33 cellular contexts compared by ENCODE assay signal in genomic region chr6:34463299-34463698, GRCh38. TPM values are rescaled to one million over a fixed set of nuclear protein-coding genes. Genes with fewer than 3 reads are reported as not detected.
"Had no signal": no experiment of that assay in that cellular context is flagged by ENCODE, and none has a peak within 500 bp of the region (broad histone marks: within the 10 kb centered on the region; RNA-seq: fewer than 3 reads in every experiment).

No MANE protein-coding gene starts in this region.

- H3K27me3 ChIP-seq: adrenal gland, body of pancreas had no signal

- H3K4me3 Mint-ChIP-seq: activated CD4-positive, alpha-beta memory T cell treated with anti-CD3 and anti-CD28 coated beads for 36 hours; activated CD4-positive, alpha-beta T cell treated with anti-CD3 and anti-CD28 coated beads for 36 hours; activated CD4-positive, alpha-beta T cell treated with anti-CD3 and anti-CD28 coated beads, Interleukin-2, amount 10 ng/mL, durations not matched to agents 24 days and 14 days; activated CD8-positive, alpha-beta memory T cell treated with anti-CD3 and anti-CD28 coated beads, Interleukin-2, amount 10 ng/mL, durations not matched to agents 7 days and 5 days; activated CD8-positive, alpha-beta T cell treated with anti-CD3 and anti-CD28 coated beads, Interleukin-2, amount 10 ng/mL, durations not matched to agents 7 days and 5 days; activated naive CD4-positive, alpha-beta T cell treated with anti-CD3 and anti-CD28 coated beads for 36 hours; activated naive CD4-positive, alpha-beta T cell treated with anti-CD3 and anti-CD28 coated beads, Interleukin-2, amount 50 U/mL, for 24 hours; activated naive CD8-positive, alpha-beta T cell treated with anti-CD3 and anti-CD28 coated beads for 36 hours; activated naive CD8-positive, alpha-beta T cell treated with anti-CD3 and anti-CD28 coated beads, Interleukin-2, amount 50 U/mL, for 24 hours; activated T-helper 1 cell treated with anti-CD3 and anti-CD28 coated beads, Interleukin-12 subunit alpha, Interleukin-12 subunit beta, Interleukin-2, Interleukin-4 antibody, amounts not matched to agents 30 ng/mL and 10 ng/mL and 1 ng/mL, durations not matched to agents 14 hours and 24 hours and 36 hours; effector memory CD8-positive, alpha-beta T cell had no signal

- FAIRE-seq: colon had no signal

- H3K4me3 ChIP-seq: adrenal gland, body of pancreas, esophagus muscularis mucosa, gastrocnemius medialis, heart left ventricle had no signal

- H3K36me3 Mint-ChIP-seq: activated CD4-positive, alpha-beta memory T cell treated with anti-CD3 and anti-CD28 coated beads for 36 hours; activated CD8-positive, alpha-beta memory T cell treated with anti-CD3 and anti-CD28 coated beads, Interleukin-2, amount 10 ng/mL, durations not matched to agents 7 days and 5 days; activated naive CD4-positive, alpha-beta T cell treated with anti-CD3 and anti-CD28 coated beads, Interleukin-2, amount 50 U/mL, for 24 hours; activated naive CD8-positive, alpha-beta T cell treated with anti-CD3 and anti-CD28 coated beads for 36 hours had no signal

- H3K27ac ChIP-seq: body of pancreas, esophagus muscularis mucosa, foreskin keratinocyte, gastrocnemius medialis had no signal

- DNase-seq: activated CD4-positive, alpha-beta memory T cell treated with anti-CD3 and anti-CD28 coated beads for 36 hours; activated CD4-positive, alpha-beta T cell treated with anti-CD3 and anti-CD28 coated beads for 36 hours; activated CD4-positive, alpha-beta T cell treated with anti-CD3 and anti-CD28 coated beads, Interleukin-2, amount 10 ng/mL, durations not matched to agents 24 days and 14 days; activated CD4-positive, CD25-positive, alpha-beta regulatory T cell; activated CD4-positive, CD25-positive, alpha-beta regulatory T cell treated with anti-CD3 and anti-CD28 coated beads, Interleukin-2, amount 50 U/mL, for 72 hours; activated CD8-positive, alpha-beta memory T cell treated with anti-CD3 and anti-CD28 coated beads, Interleukin-2, amount 10 ng/mL, durations not matched to agents 7 days and 5 days; activated CD8-positive, alpha-beta memory T cell treated with anti-CD3 and anti-CD28 coated beads, Interleukin-2, amount 50 U/mL, for 4 hours; activated CD8-positive, alpha-beta T cell treated with anti-CD3 and anti-CD28 coated beads, Interleukin-2, amount 10 ng/mL, durations not matched to agents 7 days and 5 days; activated effector memory CD4-positive, alpha-beta T cell treated with anti-CD3 and anti-CD28 coated beads, Interleukin-2, amount 50 U/mL, for 16 hours; activated naive CD4-positive, alpha-beta T cell treated with anti-CD3 and anti-CD28 coated beads for 36 hours; activated naive CD8-positive, alpha-beta T cell treated with anti-CD3 and anti-CD28 coated beads for 36 hours; activated naive CD8-positive, alpha-beta T cell treated with anti-CD3 and anti-CD28 coated beads, Interleukin-2, amount 50 U/mL, for 24 hours; activated T-cell treated with anti-CD3 and anti-CD28 coated beads, Interleukin-2, amount 50 U/mL, for 1 hour; activated T-cell treated with anti-CD3 and anti-CD28 coated beads, Interleukin-2, amount 50 U/mL, for 48 hours; adrenal gland; amygdala; aorta; body of pancreas; caudate nucleus; cortex of kidney; dermis blood vessel endothelial cell; effector CD4-positive, alpha-beta T cell; effector memory CD8-positive, alpha-beta T cell; foreskin keratinocyte; gastrocnemius medialis; glutamatergic neuron; heart left ventricle; T-helper 2 cell had no signal

- H3K27ac Mint-ChIP-seq: activated CD4-positive, alpha-beta memory T cell treated with anti-CD3 and anti-CD28 coated beads for 36 hours; activated CD4-positive, alpha-beta T cell treated with anti-CD3 and anti-CD28 coated beads for 36 hours; activated CD4-positive, alpha-beta T cell treated with anti-CD3 and anti-CD28 coated beads, Interleukin-2, amount 10 ng/mL, durations not matched to agents 24 days and 14 days; activated CD8-positive, alpha-beta memory T cell treated with anti-CD3 and anti-CD28 coated beads, Interleukin-2, amount 10 ng/mL, durations not matched to agents 7 days and 5 days; activated CD8-positive, alpha-beta T cell treated with anti-CD3 and anti-CD28 coated beads, Interleukin-2, amount 10 ng/mL, durations not matched to agents 7 days and 5 days; activated naive CD4-positive, alpha-beta T cell treated with anti-CD3 and anti-CD28 coated beads for 36 hours; activated naive CD4-positive, alpha-beta T cell treated with anti-CD3 and anti-CD28 coated beads, Interleukin-2, amount 50 U/mL, for 24 hours; activated naive CD8-positive, alpha-beta T cell treated with anti-CD3 and anti-CD28 coated beads for 36 hours; activated naive CD8-positive, alpha-beta T cell treated with anti-CD3 and anti-CD28 coated beads, Interleukin-2, amount 50 U/mL, for 24 hours; activated T-helper 1 cell treated with anti-CD3 and anti-CD28 coated beads, Interleukin-12 subunit alpha, Interleukin-12 subunit beta, Interleukin-2, Interleukin-4 antibody, amounts not matched to agents 30 ng/mL and 10 ng/mL and 1 ng/mL, durations not matched to agents 14 hours and 24 hours and 36 hours; activated T-helper 2 cell treated with anti-CD3 and anti-CD28 coated beads, Interferon-gamma antibody, Interleukin-2, Interleukin-4, amounts not matched to agents 10 μg/mL and 5 μg/mL and 100 μg/mL, durations not matched to agents 14 hours and 24 hours and 36 hours; effector memory CD8-positive, alpha-beta T cell had no signal

- ATAC-seq: activated CD4-positive, alpha-beta T cell treated with anti-CD3 and anti-CD28 coated beads for 36 hours; activated CD8-positive, alpha-beta memory T cell treated with anti-CD3 and anti-CD28 coated beads, Interleukin-2, amount 10 ng/mL, durations not matched to agents 7 days and 5 days; activated CD8-positive, alpha-beta T cell treated with anti-CD3 and anti-CD28 coated beads, Interleukin-2, amount 10 ng/mL, durations not matched to agents 7 days and 5 days; activated naive CD8-positive, alpha-beta T cell treated with anti-CD3 and anti-CD28 coated beads, Interleukin-2, amount 50 U/mL, for 24 hours; body of pancreas; effector memory CD8-positive, alpha-beta T cell; foreskin keratinocyte; gastrocnemius medialis had no signal

- H3K9me3 ChIP-seq: adrenal gland, body of pancreas, esophagus muscularis mucosa, gastrocnemius medialis, heart left ventricle had no signal

- H3K9me3 Mint-ChIP-seq: activated CD4-positive, alpha-beta memory T cell treated with anti-CD3 and anti-CD28 coated beads for 36 hours; activated CD4-positive, alpha-beta T cell treated with anti-CD3 and anti-CD28 coated beads, Interleukin-2, amount 10 ng/mL, durations not matched to agents 24 days and 14 days; activated naive CD4-positive, alpha-beta T cell treated with anti-CD3 and anti-CD28 coated beads for 36 hours; activated naive CD4-positive, alpha-beta T cell treated with anti-CD3 and anti-CD28 coated beads, Interleukin-2, amount 50 U/mL, for 24 hours; activated naive CD8-positive, alpha-beta T cell treated with anti-CD3 and anti-CD28 coated beads for 36 hours; activated naive CD8-positive, alpha-beta T cell treated with anti-CD3 and anti-CD28 coated beads, Interleukin-2, amount 50 U/mL, for 24 hours; activated T-helper 1 cell treated with anti-CD3 and anti-CD28 coated beads, Interleukin-12 subunit alpha, Interleukin-12 subunit beta, Interleukin-2, Interleukin-4 antibody, amounts not matched to agents 30 ng/mL and 10 ng/mL and 1 ng/mL, durations not matched to agents 14 hours and 24 hours and 36 hours; activated T-helper 2 cell treated with anti-CD3 and anti-CD28 coated beads, Interferon-gamma antibody, Interleukin-2, Interleukin-4, amounts not matched to agents 10 μg/mL and 5 μg/mL and 100 μg/mL, durations not matched to agents 14 hours and 24 hours and 36 hours; effector memory CD8-positive, alpha-beta T cell had no signal

- H3K36me3 ChIP-seq: adrenal gland, esophagus muscularis mucosa, gastrocnemius medialis, heart left ventricle had no signal

RNA-seq across cellular contexts. Expression of gene PACSIN1, which starts 2.6 kb away (rescaled TPM):
- total RNA-seq: activated CD4-positive, alpha-beta T cell treated with anti-CD3 and anti-CD28 coated beads, Interleukin-2, amount 10 ng/mL, durations not matched to agents 24 days and 14 days; activated T-helper 1 cell treated with anti-CD3 and anti-CD28 coated beads, Interleukin-12 subunit alpha, Interleukin-12 subunit beta, Interleukin-2, Interleukin-4 antibody, amounts not matched to agents 30 ng/mL and 10 ng/mL and 1 ng/mL, durations not matched to agents 14 hours and 24 hours and 36 hours; activated T-helper 2 cell treated with anti-CD3 and anti-CD28 coated beads, Interferon-gamma antibody, Interleukin-2, Interleukin-4, amounts not matched to agents 10 μg/mL and 5 μg/mL and 100 μg/mL, durations not matched to agents 14 hours and 24 hours and 36 hours; dermis blood vessel endothelial cell; gastrocnemius medialis had no signal
